ENCODE assay signal across 10 cellular contexts in the genomic region with DNA sequence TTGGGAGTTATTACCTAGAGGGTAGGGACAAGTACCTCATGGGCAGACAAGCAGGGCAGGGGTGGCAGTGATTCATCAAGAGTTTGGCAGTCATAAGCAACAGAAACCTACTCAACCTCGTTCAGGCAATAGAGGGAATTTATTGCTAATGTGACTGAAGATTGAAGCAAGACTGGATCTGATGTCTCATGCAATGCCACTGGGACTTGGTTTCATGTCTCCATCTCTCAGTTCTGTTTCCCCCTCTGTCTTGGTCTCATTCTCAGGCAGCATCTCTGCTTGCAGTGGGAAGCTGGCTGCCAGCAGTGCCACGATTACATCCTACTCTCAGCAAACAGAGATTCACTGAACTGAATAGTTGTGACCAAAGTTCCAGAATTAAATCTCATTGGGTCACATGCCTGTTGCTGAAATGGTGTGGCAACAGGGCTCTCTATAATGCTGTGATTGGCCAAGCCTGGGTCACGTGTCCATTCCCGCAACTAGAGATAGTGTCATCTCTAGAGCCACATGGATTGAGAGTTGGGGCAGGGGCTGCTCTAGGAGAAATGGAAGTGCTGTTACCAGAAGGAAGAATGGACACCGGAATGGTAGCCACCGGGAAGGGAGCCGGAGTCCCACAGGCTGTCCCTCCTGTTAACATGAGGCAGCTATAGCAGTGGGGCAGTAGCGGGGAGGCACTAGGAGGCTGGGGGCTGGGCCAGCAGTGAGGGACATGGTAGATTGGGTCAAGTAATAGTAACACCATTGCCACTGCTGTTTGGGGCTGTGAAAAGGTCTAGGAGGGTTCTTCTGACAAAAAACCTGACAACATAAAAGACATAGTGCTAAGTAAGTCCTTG. TPM values are rescaled to one million over a fixed set of nuclear protein-coding genes. Genes with fewer than 3 reads are reported as not detected.
DNase-seq lines count a peak whose midpoint lies in the region; TF ChIP-seq lines count a peak whose summit lies in the region.
"Had no signal": no experiment of that assay in that cellular context is flagged by ENCODE, and none has a peak within 500 bp of the region (broad histone marks: within the 10 kb centered on the region; RNA-seq: fewer than 3 reads in every experiment).

No MANE protein-coding gene starts in this region.

- peaks cover 8% of the 10 kb centered on the region for H3K79me2 ChIP-seq in OCI-LY7 (ENCODE audit: insufficient read depth, low read depth, low read length)

- H3K9me3 ChIP-seq in OCI-LY7 (ENCODE audit: low read length) = peaks cover 5% of the 10 kb centered on the region; the same call in 1 of the 2 replicates
- H3K9me3 ChIP-seq in prostate gland = no peaks in the 10 kb centered on the region

- peak; percentile 21 for DNase-seq in NCI-H446 treated with DMSO at 0.1 percent for 48 hours (lab: John Stamatoyannopoulos, UW)
- no peak for DNase-seq in NCI-H446 (lab: John Stamatoyannopoulos, UW)
- DNase-seq in OCI-LY7 (ENCODE audit: low spot score) = peak; percentile 23
- peak; percentile 31 to 41 for DNase-seq in stimulated activated CD4-positive, alpha-beta T cell treated with anti-CD3 and anti-CD28 coated beads, Interleukin-2, amount 100 ng/mL, for 48 hours
- no peak for DNase-seq in prostate gland (ENCODE audit: low spot score)
- DNase-seq in cerebellar nuclear complex (lab: John Stamatoyannopoulos, UW) = no peak
- DNase-seq in 8988T = no peak
- DNase-seq: kidney glomerular epithelial cell had no signal

- WGBS in prostate gland = 71% methylated on average over 8 of the region's 8 CpGs

- peaks cover 42% of the 10 kb centered on the region for H3K4me1 Mint-ChIP-seq in dendritic cell treated with granulocyte-macrophage colony-stimulating factor and Interleukin-4, amounts not matched to agents 40 ng/mL and 50 ng/mL, for 4 days (ENCODE audit: low read depth)

- H3K4me1 ChIP-seq in OCI-LY7 (ENCODE audit: insufficient read depth, low read length, poor library complexity, severe bottlenecking) (peaks cover 26% of the 10 kb centered on the region), prostate gland (replicated peaks) (no peaks in the 10 kb centered on the region)

- H3K9me3 Mint-ChIP-seq in dendritic cell treated with granulocyte-macrophage colony-stimulating factor and Interleukin-4, amounts not matched to agents 40 ng/mL and 50 ng/mL, for 4 days = peaks cover 9% of the 10 kb centered on the region

- H2AFZ ChIP-seq in OCI-LY7 (ENCODE audit: low read length) = peak overlapping the region; percentile 85

- H3K4me3 ChIP-seq in OCI-LY7 (ENCODE audit: low read depth, low read length, poor library complexity, severe bottlenecking) (no peak overlapping the region), prostate gland (no peak overlapping the region)
- H3K4me3 ChIP-seq: cardiac muscle cell had no signal

- peak overlapping the region; percentile 11; the same call in 1 of the 2 replicates for H3K4me2 ChIP-seq in OCI-LY7 (ENCODE audit: low read length)

- POLR2A ChIA-PET in OCI-LY7 (lab: Charles Lee) = interaction anchor here (0.5 to 2.3 kb wide), 4 partner anchors 10 to 1280 kb away, joined by 5 to 8 read pairs (median 7); no protein-coding TSS in a partner anchor

- H3K27me3 ChIP-seq in prostate gland (replicated peaks; ENCODE audit: insufficient read depth) = no peaks in the 10 kb centered on the region
- H3K27me3 ChIP-seq: cardiac muscle cell had no signal

- H3K27ac ChIP-seq in OCI-LY7 (ENCODE audit: low read depth, low read length, poor library complexity, severe bottlenecking) (no peak overlapping the region), prostate gland (no peak overlapping the region)
- H3K27ac ChIP-seq: cardiac muscle cell had no signal

- H3K27me3 Mint-ChIP-seq in dendritic cell treated with granulocyte-macrophage colony-stimulating factor and Interleukin-4, amounts not matched to agents 40 ng/mL and 50 ng/mL, for 4 days = no peaks in the 10 kb centered on the region

- no peak for TF ChIP-seq CTCF in OCI-LY7 (conservative IDR thresholded peaks at IDR 0.05; ENCODE audit: low read length)
- no peak for TF ChIP-seq CTCF in prostate gland (IDR thresholded peaks at IDR 0.05)

- H3K4me3 Mint-ChIP-seq in dendritic cell treated with granulocyte-macrophage colony-stimulating factor and Interleukin-4, amounts not matched to agents 40 ng/mL and 50 ng/mL, for 4 days = peak overlapping the region; percentile 13

- H3K36me3 ChIP-seq in OCI-LY7 (ENCODE audit: insufficient read depth, low read length) (no peaks in the 10 kb centered on the region), prostate gland (no peaks in the 10 kb centered on the region)
- H3K36me3 ChIP-seq: cardiac muscle cell had no signal

- no peaks in the 10 kb centered on the region for H3K9me2 ChIP-seq in OCI-LY7 (ENCODE audit: insufficient read depth, low read length)

- CTCF ChIA-PET in OCI-LY7 (lab: Charles Lee; ENCODE audit: unreplicated experiment) = interaction anchor here (0.5 kb wide), 1 partner anchor 44 kb away, joined by 5 read pairs; no protein-coding TSS in a partner anchor

- TF ChIP-seq POLR2A in prostate gland (IDR thresholded peaks at IDR 0.05) = no peak

- H3K36me3 Mint-ChIP-seq in dendritic cell treated with granulocyte-macrophage colony-stimulating factor and Interleukin-4, amounts not matched to agents 40 ng/mL and 50 ng/mL, for 4 days (ENCODE audit: low read depth) = peaks cover 13% of the 10 kb centered on the region

- H3K27ac Mint-ChIP-seq in dendritic cell treated with granulocyte-macrophage colony-stimulating factor and Interleukin-4, amounts not matched to agents 40 ng/mL and 50 ng/mL, for 4 days = peak overlapping the region; percentile 80

- BruUV-seq in OCI-LY7 (replicated peaks; lab: Mats Ljungman, UMichigan) = no TSS peak

- 0 out of 2 replicates have a peak, but pooled peaks cover 3% of the 10 kb centered on the region for H4K20me1 ChIP-seq in OCI-LY7 (ENCODE audit: insufficient read depth, low read length)

- intact Hi-C loops in OCI-LY7 (cut with micrococcal nuclease; ENCODE audit: unreplicated experiment) (no loop called here), prostate gland (cut with DNase I) (no loop called here)
- intact Hi-C loops in dendritic cell treated with granulocyte-macrophage colony-stimulating factor and Interleukin-4, amounts not matched to agents 40 ng/mL and 50 ng/mL, for 4 days (cut with micrococcal nuclease) = no loop called here

RNA-seq across cellular contexts. Expression of gene CDC42, which starts 3.9 kb away (rescaled TPM):
- total RNA-seq in OCI-LY7 (2014; rRNA removed; shearing (Covaris generic)) = 109 and 120 TPM in 2 replicates
- total RNA-seq in OCI-LY7 (2022) = 157 and 163 TPM in 2 replicates
- total RNA-seq in prostate gland = 100 to 1,000 TPM; 164 to 182 TPM

RNA-seq across cellular contexts. Expression of gene CELA3A, which starts 47.1 kb away (rescaled TPM):
- not detected in 2 replicates for total RNA-seq in OCI-LY7 (2014; rRNA removed; shearing (Covaris generic))
- total RNA-seq in OCI-LY7 (2022) (not detected in 2 replicates), prostate gland (not detected)
- total RNA-seq: cardiac muscle cell had no signal

Comparison
In these comparisons a context has a peak if more than half of its experiments do, and no peak if none do; other contexts are left out.
1. DNase-seq: peak in NCI-H446 treated with DMSO at 0.1 percent for 48 hours (single experiment), OCI-LY7 (single experiment) and stimulated activated CD4-positive, alpha-beta T cell treated with anti-CD3 and anti-CD28 coated beads, Interleukin-2, amount 100 ng/mL, for 48 hours (2 of 2); none in NCI-H446 (0 of 2), prostate gland (single experiment), cerebellar nuclear complex (0 of 2) and 8988T (single experiment).